22 cellular contexts compared by ENCODE assay signal in the genomic region with DNA sequence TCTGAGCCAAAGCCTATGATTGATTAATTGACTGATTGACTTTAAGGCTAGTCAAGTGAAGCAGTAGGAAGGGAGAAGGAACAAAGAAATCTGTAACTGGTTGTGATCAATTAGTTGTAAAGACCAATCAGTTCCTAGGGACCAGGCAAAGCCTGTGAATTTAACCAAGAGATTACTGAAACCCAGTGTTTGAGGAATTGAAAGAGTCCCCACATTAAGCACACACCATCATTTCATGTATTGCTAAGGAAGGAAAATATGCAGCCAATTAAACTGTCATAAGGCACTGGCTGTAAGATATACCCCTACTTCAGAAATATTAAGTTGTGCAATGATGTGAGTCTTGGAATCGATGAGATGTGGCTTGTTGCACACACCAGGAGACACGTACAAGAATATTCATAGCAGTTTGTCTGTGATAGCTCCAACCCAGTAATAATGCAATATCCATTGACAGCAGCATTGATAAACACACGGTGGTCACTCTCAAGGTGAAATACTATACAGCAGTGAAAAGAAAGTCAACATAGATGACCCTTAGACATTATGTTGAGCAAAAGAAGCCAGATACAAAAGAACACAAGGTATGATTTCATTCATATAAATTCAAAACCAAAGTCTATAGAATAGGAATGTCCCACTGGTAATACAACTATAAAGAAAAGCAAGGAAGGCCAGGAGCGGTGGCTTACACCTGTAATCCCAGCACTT. TPM values are rescaled to one million over a fixed set of nuclear protein-coding genes. Genes with fewer than 3 reads are reported as not detected.
DNase-seq lines count a peak whose midpoint lies in the region; TF ChIP-seq lines count a peak whose summit lies in the region.
"Had no signal": no experiment of that assay in that cellular context is flagged by ENCODE, and none has a peak within 500 bp of the region (broad histone marks: within the 10 kb centered on the region; RNA-seq: fewer than 3 reads in every experiment).

No MANE protein-coding gene starts in this region.

- H3K4me3 Mint-ChIP-seq in neural progenitor cell, result no peak overlapping the region
- H3K4me3 Mint-ChIP-seq: CD4-positive, alpha-beta T cell; H9 had no signal

- H3K9me3 ChIP-seq in left ventricle myocardium inferior (replicated peaks), result no peaks in the 10 kb centered on the region
- no peaks in the 10 kb centered on the region for H3K9me3 ChIP-seq in right atrium auricular region
- H3K9me3 ChIP-seq in OCI-LY3 (ENCODE audit: insufficient read depth, low read length), result no peaks in the 10 kb centered on the region
- no peaks in the 10 kb centered on the region for H3K9me3 ChIP-seq in neural progenitor cell (ENCODE audit: low read depth)
- no peaks in the 10 kb centered on the region for H3K9me3 ChIP-seq in ascending aorta
- H3K9me3 ChIP-seq in stomach, result no peaks in the 10 kb centered on the region
- H3K9me3 ChIP-seq: SK-N-SH had no signal

- H3K4me2 ChIP-seq in OCI-LY3 (ENCODE audit: low read length) (no peak overlapping the region), neural progenitor cell (no peak overlapping the region)
- H3K4me2 ChIP-seq: BLaER1, PC-9, SK-N-SH had no signal

- TF ChIP-seq EP300 in stomach (IDR thresholded peaks at IDR 0.05), result no peak

- no peaks in the 10 kb centered on the region for H3K9me3 Mint-ChIP-seq in neural progenitor cell
- H3K9me3 Mint-ChIP-seq: CD4-positive, alpha-beta T cell; H9 had no signal

- peaks cover 28% of the 10 kb centered on the region for H3K36me3 ChIP-seq in left ventricle myocardium inferior
- peaks cover 23% of the 10 kb centered on the region for H3K36me3 ChIP-seq in right atrium auricular region
- peaks cover 6% of the 10 kb centered on the region for H3K36me3 ChIP-seq in OCI-LY3 (replicated peaks; ENCODE audit: low read depth, low read length)
- H3K36me3 ChIP-seq in neural progenitor cell, result no peaks in the 10 kb centered on the region
- peaks cover 17 to 27% of the 10 kb centered on the region in 2 donors for H3K36me3 ChIP-seq in ascending aorta
- peaks cover 4 to 69% (median 61%) of the 10 kb centered on the region in 4 donors for H3K36me3 ChIP-seq in stomach

- no peaks in the 10 kb centered on the region for H3K27me3 Mint-ChIP-seq in neural progenitor cell (ENCODE audit: insufficient read depth, low read depth)
- H3K27me3 Mint-ChIP-seq: CD4-positive, alpha-beta T cell had no signal

- WGBS in stomach, 5 donors, result 92 to 94% (median 93%) methylated on average over 4 of the region's 4 CpGs

- H3K4me1 Mint-ChIP-seq in neural progenitor cell, result no peaks in the 10 kb centered on the region
- H3K4me1 Mint-ChIP-seq: H9 had no signal

- no peak for TF ChIP-seq POLR2A in stomach (IDR thresholded peaks at IDR 0.05)

- no peak overlapping the region for H3K9ac ChIP-seq in OCI-LY3 (ENCODE audit: low read length)
- H3K9ac ChIP-seq in neural progenitor cell, result peak overlapping the region; percentile 37
- H3K9ac ChIP-seq: BLaER1, GM23248, SK-N-SH had no signal

- H3K4me1 ChIP-seq in left ventricle myocardium inferior (peaks cover 66% of the 10 kb centered on the region), right atrium auricular region (peaks cover 0 to 21% of the 10 kb centered on the region in 2 donors), OCI-LY3 (ENCODE audit: low read length) (peaks cover 8% of the 10 kb centered on the region), neural progenitor cell (no peaks in the 10 kb centered on the region), ascending aorta (peaks cover 0 to 28% of the 10 kb centered on the region in 2 donors), stomach (peaks cover 0 to 13% (median 0%) of the 10 kb centered on the region in 4 donors)

- TF ChIP-seq CTCF in left ventricle myocardium inferior (IDR thresholded peaks at IDR 0.05; ENCODE audit: borderline replicate concordance) (no peak), right atrium auricular region (IDR thresholded peaks at IDR 0.05) (no peak), OCI-LY3 (IDR thresholded peaks at IDR 0.05; ENCODE audit: low read depth, low read length) (no peak), neural progenitor cell (IDR thresholded peaks at IDR 0.05) (no peak), ascending aorta (IDR thresholded peaks at IDR 0.05) (no peak), stomach (IDR thresholded peaks at IDR 0.05) (no peak)

- H3K79me2 ChIP-seq in OCI-LY3 (ENCODE audit: low read length), result 0 out of 2 replicates have a peak, but pooled peaks cover 4% of the 10 kb centered on the region
- peaks cover 6% of the 10 kb centered on the region for H3K79me2 ChIP-seq in neural progenitor cell (ENCODE audit: low read depth)

- intact Hi-C loops in left ventricle myocardium inferior (cut with micrococcal nuclease) (no loop called here), ascending aorta (cut with DNase I) (no loop called here), stomach (cut with DNase I; ENCODE audit: low total_unique reads) (no loop called here)

- peak overlapping the region; percentile 93 for H3K27ac ChIP-seq in left ventricle myocardium inferior (replicated peaks)
- no peak overlapping the region for H3K27ac ChIP-seq in right atrium auricular region
- peak overlapping the region; percentile 7; the same call in 1 of the 2 replicates for H3K27ac ChIP-seq in OCI-LY3 (ENCODE audit: low read length)
- no peak overlapping the region for H3K27ac ChIP-seq in neural progenitor cell
- H3K27ac ChIP-seq in ascending aorta, result no peak overlapping the region
- H3K27ac ChIP-seq in stomach, result no peak overlapping the region
- H3K27ac ChIP-seq: BLaER1, GM23248, PC-9, RWPE1 had no signal

- no peak for DNase-seq in left ventricle myocardium inferior
- DNase-seq in right atrium auricular region (ENCODE audit: low spot score), result no peak
- no peak for DNase-seq in neural progenitor cell (ENCODE audit: low spot score)
- DNase-seq in amniotic stem cell (lab: John Stamatoyannopoulos, UW), result no peak
- DNase-seq in ascending aorta (ENCODE audit: low spot score in 2 of 2), result no peak
- DNase-seq in stomach, result no peak
- DNase-seq: CD4-positive, alpha-beta T cell; COR-L47; DMS79; GM23248; H9; KBM-7; NCI-H1694; NCI-H2081 treated with DMSO at 0.1 percent for 48 hours; NCI-H446; NCI-H526; PC-9; SHP77 treated with DMSO at 0.1 percent for 48 hours; SK-N-SH had no signal

- H3K27me3 ChIP-seq in left ventricle myocardium inferior (ENCODE audit: low read depth) (no peaks in the 10 kb centered on the region), right atrium auricular region (no peaks in the 10 kb centered on the region), OCI-LY3 (ENCODE audit: low read depth, low read length) (no peaks in the 10 kb centered on the region), neural progenitor cell (no peaks in the 10 kb centered on the region), ascending aorta (no peaks in the 10 kb centered on the region), stomach (no peaks in the 10 kb centered on the region)
- H3K27me3 ChIP-seq: BLaER1 had no signal

- no peak overlapping the region for H2AFZ ChIP-seq in OCI-LY3 (ENCODE audit: low read depth, low read length)
- H2AFZ ChIP-seq in neural progenitor cell (replicated peaks), result no peak overlapping the region
- H2AFZ ChIP-seq: GM23248, PC-9 had no signal

- H3K27ac Mint-ChIP-seq in neural progenitor cell, result no peak overlapping the region
- H3K27ac Mint-ChIP-seq: CD4-positive, alpha-beta T cell; H9 had no signal

- peaks cover 9% of the 10 kb centered on the region for H3K36me3 Mint-ChIP-seq in neural progenitor cell

- H3K4me3 ChIP-seq in left ventricle myocardium inferior, result no peak overlapping the region
- no peak overlapping the region for H3K4me3 ChIP-seq in right atrium auricular region
- no peak overlapping the region for H3K4me3 ChIP-seq in OCI-LY3 (ENCODE audit: low read length)
- no peak overlapping the region for H3K4me3 ChIP-seq in neural progenitor cell
- no peak overlapping the region for H3K4me3 ChIP-seq in ascending aorta
- no peak overlapping the region for H3K4me3 ChIP-seq in stomach
- H3K4me3 ChIP-seq: BLaER1, GM23248, PC-9 had no signal

- H3F3A ChIP-seq in neural progenitor cell (ENCODE audit: low read depth), result no peaks in the 10 kb centered on the region

- H4K20me1 ChIP-seq in OCI-LY3 (ENCODE audit: insufficient read depth, low read length), result peaks cover 17% of the 10 kb centered on the region
- H4K20me1 ChIP-seq in neural progenitor cell (ENCODE audit: low read depth), result no peaks in the 10 kb centered on the region

RNA-seq across cellular contexts. Expression of gene C19orf47, which starts 9.0 kb away (rescaled TPM):
- 166 TPM for total RNA-seq in left ventricle myocardium inferior
- 10 to 100 TPM; 58.2 to 88.2 TPM for total RNA-seq in right atrium auricular region
- total RNA-seq in neural progenitor cell (ENCODE audit: low replicate concordance), result 10.6 and 13.1 TPM in 2 replicates
- 10.4 TPM for total RNA-seq in ascending aorta
- 10 to 100 TPM in 1 of 5 donors, 1 to 10 TPM in 3, under 1 TPM in 1; 0.58 to 59.7 (median 4.5) TPM for total RNA-seq in stomach
- 10 to 100 TPM in 2 of 3 donors, 1 to 10 TPM in 1; 9.6 to 14.8 (median 14.4) TPM for polyA plus RNA-seq in stomach

RNA-seq across cellular contexts. Expression of gene PLD3, which starts 9.3 kb away (rescaled TPM):
- total RNA-seq in left ventricle myocardium inferior, result 156 TPM
- 100 to 1,000 TPM; 273 to 315 TPM for total RNA-seq in right atrium auricular region
- 116 and 289 TPM in 2 replicates for total RNA-seq in neural progenitor cell (ENCODE audit: low replicate concordance)
- total RNA-seq in ascending aorta, result 345 TPM
- 100 to 1,000 TPM in 4 of 5 donors, 10 to 100 TPM in 1; 95.6 to 273 (median 257) TPM for total RNA-seq in stomach
- 10 to 100 TPM; 58.8 to 85.2 (median 74.9) TPM for polyA plus RNA-seq in stomach

RNA-seq across cellular contexts. Expression of gene HIPK4, which starts 50.8 kb away (rescaled TPM):
- total RNA-seq in left ventricle myocardium inferior, result not detected
- total RNA-seq in right atrium auricular region, result 1 to 10 TPM in 1 of 2 donors, not detected in 1; 1.0 TPM
- total RNA-seq in neural progenitor cell (ENCODE audit: low replicate concordance), result 0.34 TPM in 1 of 2 replicates, not detected in the other
- total RNA-seq in ascending aorta, result not detected
- not detected for total RNA-seq in stomach
- under 1 TPM; 0.05 to 0.46 (median 0.12) TPM for polyA plus RNA-seq in stomach

RNA-seq across cellular contexts. Expression of gene AKT2, which starts 54.0 kb away (rescaled TPM):
- 107 TPM for total RNA-seq in left ventricle myocardium inferior
- 10 to 100 TPM; 63.3 to 76.7 TPM for total RNA-seq in right atrium auricular region
- 85.1 and 139 TPM in 2 replicates for total RNA-seq in neural progenitor cell (ENCODE audit: low replicate concordance)
- 137 TPM for total RNA-seq in ascending aorta
- total RNA-seq in stomach, result 100 to 1,000 TPM in 3 of 5 donors, 10 to 100 TPM in 2; 71.8 to 227 (median 104) TPM
- 10 to 100 TPM; 26.0 to 42.5 (median 37.6) TPM for polyA plus RNA-seq in stomach

Comparison
In these comparisons a context has a peak if more than half of its experiments do, and no peak if none do; other contexts are left out.
1. H3K27ac ChIP-seq: peak in left ventricle myocardium inferior (single experiment) and OCI-LY3 (single experiment); none in right atrium auricular region (0 of 2), neural progenitor cell (single experiment), ascending aorta (0 of 2) and stomach (0 of 5).